31 cellular contexts compared by ENCODE assay signal in the genomic region with DNA sequence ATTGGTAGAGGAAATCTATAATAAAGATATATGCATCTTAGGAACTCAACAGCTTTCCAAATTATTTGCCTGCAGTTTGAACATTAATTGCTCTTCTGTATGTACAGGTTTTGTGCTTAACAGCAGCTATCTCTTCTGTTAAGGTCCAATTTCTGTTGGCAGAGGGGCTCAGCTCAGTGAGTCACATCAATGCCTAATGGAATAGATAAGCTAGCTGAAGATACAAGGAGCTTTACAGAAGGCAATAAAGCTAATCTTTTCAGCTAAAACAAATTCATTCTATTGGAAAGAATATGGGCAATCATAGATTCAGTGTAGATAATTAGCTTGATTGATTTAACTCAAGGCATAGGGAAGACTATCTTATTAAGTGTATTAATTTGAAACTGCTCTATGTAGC. TPM values are rescaled to one million over a fixed set of nuclear protein-coding genes. Genes with fewer than 3 reads are reported as not detected.
DNase-seq lines count a peak whose midpoint lies in the region; ATAC-seq, FAIRE-seq and TF ChIP-seq lines count a peak whose summit lies in the region.
"Had no signal": no experiment of that assay in that cellular context is flagged by ENCODE, and none has a peak within 500 bp of the region (broad histone marks: within the 10 kb centered on the region; RNA-seq: fewer than 3 reads in every experiment).

No MANE protein-coding gene starts in this region.

- H3K27ac ChIP-seq in SK-N-SH (ENCODE audit: low read depth in 2 of 2, low read length in 1 of 2): peak overlapping the region in 1 of 2 experiments; percentile 25; a peak in 2 of 4 replicates
- no peak overlapping the region for H3K27ac ChIP-seq in tibial nerve
- H3K27ac ChIP-seq: BLaER1 treated with 17β-estradiol and CSF1 and Interleukin-3, amounts not matched to agents 10 nM and 100 nM; C4-2B had no signal

- no peaks in the 10 kb centered on the region for H3K9me2 ChIP-seq in SK-N-SH

- TF ChIP-seq POLR2A in tibial nerve (IDR thresholded peaks at IDR 0.05): no peak

- TF ChIP-seq CTCF in SK-N-SH (IDR thresholded peaks at IDR 0.05) (no peak), BE2C (IDR thresholded peaks at IDR 0.05; ENCODE audit: low read depth, low read length) (no peak), D721Med (IDR thresholded peaks at IDR 0.05; ENCODE audit: insufficient read depth, missing control alignments) (no peak), fibroblast of the aortic adventitia (IDR thresholded peaks at IDR 0.05; ENCODE audit: insufficient read depth, low read length) (no peak), tibial nerve (IDR thresholded peaks at IDR 0.05) (no peak)

- no peaks in the 10 kb centered on the region for H3F3A ChIP-seq in SK-N-SH (replicated peaks; ENCODE audit: insufficient read depth)

- H2AFZ ChIP-seq in SK-N-SH (ENCODE audit: low read depth): no peak overlapping the region

- peaks cover 0 to 33% of the 10 kb centered on the region in 2 experiments for H3K36me3 ChIP-seq in SK-N-SH (replicated peaks in 1 of 2; ENCODE audit: control insufficient read depth in 1 of 2, insufficient read depth in 2 of 2, low read length in 1 of 2)
- H3K36me3 ChIP-seq in BE2C: peaks cover 70% of the 10 kb centered on the region
- peaks cover 0 to 13% (median 0%) of the 10 kb centered on the region in 3 donors for H3K36me3 ChIP-seq in tibial nerve

- ATAC-seq in SK-N-SH treated with all-trans-retinoic acid at 6 μM for 48 hours: no peak
- no peak for ATAC-seq in GM19351 (IDR thresholded peaks at IDR 0.05; ENCODE audit: unreplicated experiment)
- ATAC-seq: CD8-positive, alpha-beta T cell; GM12878 had no signal

- no peaks in the 10 kb centered on the region for H3K79me2 ChIP-seq in SK-N-SH (ENCODE audit: insufficient read depth)

- peak; percentile 64 for FAIRE-seq in D721Med (lab: Jason Lieb, UNC)
- FAIRE-seq: A204.1, GM12878, GM12892, GM18507 had no signal

- H4K20me1 ChIP-seq in SK-N-SH (ENCODE audit: insufficient read depth): no peaks in the 10 kb centered on the region
- H4K20me1 ChIP-seq: BLaER1 treated with 17β-estradiol and CSF1 and Interleukin-3, amounts not matched to agents 10 nM and 100 nM had no signal

- H3K9ac ChIP-seq in SK-N-SH: no peak overlapping the region
- H3K9ac ChIP-seq: BLaER1 treated with 17β-estradiol and CSF1 and Interleukin-3, amounts not matched to agents 10 nM and 100 nM had no signal

- H3K27me3 ChIP-seq in SK-N-SH (ENCODE audit: insufficient read depth) (no peaks in the 10 kb centered on the region), BE2C (no peaks in the 10 kb centered on the region), tibial nerve (no peaks in the 10 kb centered on the region)
- H3K27me3 ChIP-seq: BLaER1 treated with 17β-estradiol and CSF1 and Interleukin-3, amounts not matched to agents 10 nM and 100 nM had no signal

- H3K4me3 ChIP-seq in SK-N-SH (ENCODE audit: low read depth in 2 of 2, low read length in 1 of 2) (no peak overlapping the region), BE2C (ENCODE audit: low read depth, low read length) (no peak overlapping the region), fibroblast of the aortic adventitia (ENCODE audit: low read depth, low read length) (no peak overlapping the region), tibial nerve (no peak overlapping the region)
- H3K4me3 ChIP-seq: BLaER1 treated with 17β-estradiol and CSF1 and Interleukin-3, amounts not matched to agents 10 nM and 100 nM; GM12878 had no signal

- H3K4me1 ChIP-seq in SK-N-SH (ENCODE audit: control insufficient read depth in 1 of 2, insufficient read depth in 2 of 2, low read depth in 1 of 2, low read length in 1 of 2): no peaks in the 10 kb centered on the region
- H3K4me1 ChIP-seq in BE2C: peaks cover 7% of the 10 kb centered on the region
- H3K4me1 ChIP-seq in tibial nerve: no peaks in the 10 kb centered on the region
- H3K4me1 ChIP-seq: BLaER1 treated with 17β-estradiol and CSF1 and Interleukin-3, amounts not matched to agents 10 nM and 100 nM; Caco-2 had no signal

- H3K9me3 ChIP-seq in SK-N-SH: no peaks in the 10 kb centered on the region
- H3K9me3 ChIP-seq in BE2C: no peaks in the 10 kb centered on the region
- no peaks in the 10 kb centered on the region for H3K9me3 ChIP-seq in tibial nerve
- H3K9me3 ChIP-seq: BLaER1 treated with 17β-estradiol and CSF1 and Interleukin-3, amounts not matched to agents 10 nM and 100 nM; Caco-2 had no signal

- DNase-seq in SK-N-SH: no peak
- peak; percentile 53 for DNase-seq in BE2C
- DNase-seq in D721Med (ENCODE audit: insufficient read length, low spot score): no peak
- peak; percentile 20 for DNase-seq in fibroblast of the aortic adventitia (ENCODE audit: low read depth)
- no peak for DNase-seq in tibial nerve (ENCODE audit: low spot score in 2 of 2)
- no peak for DNase-seq in SKM-1 (lab: John Stamatoyannopoulos, UW; ENCODE audit: unreplicated experiment)
- DNase-seq: 8988T; ACHN; Caco-2; Calu3; CD4-positive, alpha-beta T cell; CD8-positive, alpha-beta T cell; DMS 273 treated with DMSO at 0.1 percent for 48 hours; DMS153; DMS53; DMS79; DND-41; EL; GDM1 had no signal

- TF ChIP-seq EP300 in SK-N-SH (IDR thresholded peaks at IDR 0.05; ENCODE audit: borderline replicate concordance in 1 of 2, low read depth in 1 of 2, low read length in 1 of 2) (no peak), tibial nerve (IDR thresholded peaks at IDR 0.05) (no peak)

- no peak overlapping the region for H3K4me2 ChIP-seq in SK-N-SH
- H3K4me2 ChIP-seq: BLaER1 treated with 17β-estradiol and CSF1 and Interleukin-3, amounts not matched to agents 10 nM and 100 nM had no signal

- POLR2A ChIA-PET in SK-N-SH (lab: Yijun Ruan, JAX): no interaction called here

- TF ChIP-seq RAD21 in SK-N-SH (IDR thresholded peaks at IDR 0.05; ENCODE audit: low read length): no peak

- CTCF ChIA-PET in SK-N-SH (lab: Yijun Ruan, JAX): interaction anchor here (0.6 to 1.1 kb wide), 2 partner anchors 11 to 55 kb away, joined by 3 to 5 read pairs; no protein-coding TSS in a partner anchor

TF ChIP-seq in SK-N-SH treated with all-trans-retinoic acid at 6 μM for 48 hours, 23 proteins besides CTCF, POLR2A, EP300 and RAD21 (continues in another document):
- TF ChIP-seq ISL1 (CRISPR knock-in tag; IDR thresholded peaks at IDR 0.05) (peak; percentile 52), CREB5 (CRISPR knock-in tag; IDR thresholded peaks at IDR 0.05; ENCODE audit: low read depth) (no peak)

TF ChIP-seq in SK-N-SH, 30 proteins besides CTCF, POLR2A, EP300 and RAD21 (continues in another document):
- TF ChIP-seq POLR2AphosphoS5 (IDR thresholded peaks at IDR 0.05; ENCODE audit: low read depth, low read length) (no peak), REST (IDR thresholded peaks at IDR 0.05; ENCODE audit: low read depth, low read length) (no peak), TAF1 (IDR thresholded peaks at IDR 0.05; ENCODE audit: borderline replicate concordance, low read depth, low read length) (no peak), NRF1 (IDR thresholded peaks at IDR 0.05; ENCODE audit: low read depth, low read length) (no peak), SIN3A (IDR thresholded peaks at IDR 0.05; ENCODE audit: borderline replicate concordance, low read depth, low read length) (no peak), SMC3 (IDR thresholded peaks at IDR 0.05; ENCODE audit: low read depth, low read length) (no peak), YY1 (IDR thresholded peaks at IDR 0.05; ENCODE audit: low read depth) (no peak), FOSL2 (IDR thresholded peaks at IDR 0.05; ENCODE audit: borderline replicate concordance, low read depth) (no peak), EZH2phosphoT487 (IDR thresholded peaks at IDR 0.05; ENCODE audit: borderline replicate concordance, low read depth) (no peak), ELF1 (IDR thresholded peaks at IDR 0.05) (no peak), RXRA (IDR thresholded peaks at IDR 0.05; ENCODE audit: borderline replicate concordance, low read depth) (no peak), MEF2A (IDR thresholded peaks at IDR 0.05; ENCODE audit: borderline replicate concordance, low read depth) (no peak), PBX3 (IDR thresholded peaks at IDR 0.05) (no peak)

RNA-seq across cellular contexts. Expression of gene UNC80, which starts 58.4 kb away (rescaled TPM):
- polyA plus RNA-seq in SK-N-SH (2012; rRNA removed): 0.59 and 1.3 TPM in 2 replicates
- polyA plus RNA-seq in SK-N-SH (2012; cell fraction: cytosol; rRNA removed): 0.50 and 0.73 TPM in 2 replicates
- 1.7 and 1.9 TPM in 2 replicates for polyA plus RNA-seq in SK-N-SH (2012; cell fraction: nucleus; rRNA removed)
- polyA plus RNA-seq in BE2C (2012; ENCODE audit: insufficient read depth, insufficient read length, low read depth): 9.1 TPM
- total RNA-seq in fibroblast of the aortic adventitia (ENCODE audit: low replicate concordance): not detected in 2 replicates
- total RNA-seq in tibial nerve: under 1 TPM in 2 of 4 donors, not detected in 2; 0.22 to 0.30 TPM
- total RNA-seq: Caco-2; Calu3; CD4-positive, alpha-beta T cell; CD8-positive, alpha-beta T cell; Daoy; G401; GM12878 had no signal
- polyA plus RNA-seq: AG04450, BJ, GM12878 had no signal

Comparison
In these comparisons a context has a peak if more than half of its experiments do, and no peak if none do; other contexts are left out.
1. DNase-seq: peak in BE2C (single experiment) and fibroblast of the aortic adventitia (single experiment); none in SK-N-SH (single experiment), D721Med (single experiment), tibial nerve (0 of 2) and SKM-1 (single experiment).